ENCODE assay signal across 22 cellular contexts in the genomic region with DNA sequence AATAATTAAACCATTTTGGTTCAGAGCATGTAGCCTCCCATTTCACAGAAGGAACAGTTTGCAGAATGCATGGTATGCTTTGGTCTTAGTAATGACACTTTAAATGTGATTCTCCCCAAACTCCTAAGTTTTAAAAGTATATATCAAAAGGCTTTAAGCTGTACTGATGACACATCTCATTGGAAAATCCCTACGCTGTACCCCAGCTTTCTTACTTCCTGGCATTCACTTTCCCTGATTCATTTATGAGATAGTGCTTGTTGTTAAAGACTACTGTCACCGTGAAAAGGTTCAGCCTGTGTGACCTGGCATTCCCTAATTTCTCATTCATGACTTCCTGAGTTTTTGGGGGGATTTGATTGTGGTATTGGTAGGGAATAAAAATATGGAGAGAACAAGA. TPM values are rescaled to one million over a fixed set of nuclear protein-coding genes. Genes with fewer than 3 reads are reported as not detected.
DNase-seq lines count a peak whose midpoint lies in the region; ATAC-seq and TF ChIP-seq lines count a peak whose summit lies in the region.
"Had no signal": no experiment of that assay in that cellular context is flagged by ENCODE, and none has a peak within 500 bp of the region (broad histone marks: within the 10 kb centered on the region; RNA-seq: fewer than 3 reads in every experiment).

No MANE protein-coding gene starts in this region.

- H3K36me3 ChIP-seq in GM23248 (ENCODE audit: low read depth) (peaks cover 53% of the 10 kb centered on the region), RWPE2 (ENCODE audit: low read depth) (peaks cover 74% of the 10 kb centered on the region), mesenchymal stem cell (ENCODE audit: control insufficient read depth in 1 of 2, insufficient read depth in 2 of 2, low read depth in 1 of 2, low read length in 2 of 2) (peaks cover 16 to 64% of the 10 kb centered on the region in 2 experiments)
- H3K36me3 ChIP-seq: neutrophil had no signal

- H3K4me3 ChIP-seq in GM23248 (no peak overlapping the region), RWPE2 (ENCODE audit: severe bottlenecking) (no peak overlapping the region), mesenchymal stem cell (ENCODE audit: insufficient read depth in 1 of 2, low read depth in 1 of 2, low read length in 2 of 2) (no peak overlapping the region)
- H3K4me3 ChIP-seq: HAP-1, hepatocyte had no signal

- DNase-seq in GM23248 = peak; percentile 56
- DNase-seq in RWPE2 (ENCODE audit: low spot score) = no peak
- DNase-seq in endothelial cell (ENCODE audit: low spot score) = no peak
- peak; percentile 77 for DNase-seq in mesenchymal stem cell
- DNase-seq in NCI-H1105 treated with DMSO at 0.1 percent for 48 hours (lab: John Stamatoyannopoulos, UW) = no peak
- DNase-seq in SKM-1 treated with dmso at 0.1 percent for 144 hours (lab: John Stamatoyannopoulos, UW; ENCODE audit: unreplicated experiment) = no peak
- DNase-seq in NCI-H1694 treated with DMSO at 0.1 percent for 48 hours (lab: John Stamatoyannopoulos, UW) = no peak
- DNase-seq: activated CD4-positive, alpha-beta T cell treated with anti-CD3 and anti-CD28 coated beads, Interleukin-2, amount 50 U/mL, for 48 hours; activated gamma-delta T cell; CD8-positive, alpha-beta memory T cell; DMS79; effector CD4-positive, alpha-beta T cell; NCI-H146; NCI-H748 treated with DMSO at 0.1 percent for 48 hours; OCI-M1; stimulated activated CD4-positive, alpha-beta T cell treated with anti-CD3 and anti-CD28 coated beads, Interleukin-4, amount 100 ng/mL, for 4 hours; trophoblast cell had no signal

- in situ Hi-C loops in GM23248 (cut with MboI) = no loop called here

- peaks cover 44% of the 10 kb centered on the region for H3K4me1 Mint-ChIP-seq in endothelial cell (ENCODE audit: unreplicated experiment)
- H3K4me1 Mint-ChIP-seq: CD8-positive, alpha-beta memory T cell had no signal

- H3K23ac ChIP-seq in mesenchymal stem cell (ENCODE audit: low read length in 2 of 2) = no peak overlapping the region

- peak overlapping the region; percentile 5 for H3K4me2 ChIP-seq in GM23248 (ENCODE audit: unreplicated experiment)
- no peak overlapping the region for H3K4me2 ChIP-seq in mesenchymal stem cell (ENCODE audit: low read length, poor library complexity, severe bottlenecking)
- H3K4me2 ChIP-seq: hepatocyte had no signal

- peaks cover 54% of the 10 kb centered on the region for H3K79me2 ChIP-seq in GM23248 (ENCODE audit: insufficient read depth)

- no peak overlapping the region for H2BK120ac ChIP-seq in mesenchymal stem cell (ENCODE audit: low read depth, low read length)

- H3K27me3 Mint-ChIP-seq in endothelial cell (ENCODE audit: unreplicated experiment) = peaks cover 5% of the 10 kb centered on the region

- 0 out of 2 replicates have a peak, but pooled peaks cover under 1% of the 10 kb centered on the region for H4K20me1 ChIP-seq in GM23248 (ENCODE audit: insufficient read depth)

- no peak overlapping the region for H3K18ac ChIP-seq in mesenchymal stem cell (ENCODE audit: low read depth in 1 of 2, low read length in 2 of 2)

- H4K8ac ChIP-seq in mesenchymal stem cell (ENCODE audit: low read length) = no peak overlapping the region

- no peak overlapping the region for H3K4ac ChIP-seq in mesenchymal stem cell (ENCODE audit: low read depth in 1 of 2, low read length in 2 of 2)

- peaks cover 42% of the 10 kb centered on the region for H3F3A ChIP-seq in GM23248 (ENCODE audit: insufficient read depth)

- H3K27me3 ChIP-seq in GM23248 (replicated peaks; ENCODE audit: insufficient read depth) (no peaks in the 10 kb centered on the region), RWPE2 (ENCODE audit: insufficient read depth, poor library complexity, severe bottlenecking) (no peaks in the 10 kb centered on the region), mesenchymal stem cell (ENCODE audit: control insufficient read depth in 1 of 2, insufficient read depth in 1 of 2, low read length in 2 of 2) (no peaks in the 10 kb centered on the region)
- H3K27me3 ChIP-seq: hepatocyte, neutrophil had no signal

- peak overlapping the region; percentile 40 for H3K27ac Mint-ChIP-seq in endothelial cell (ENCODE audit: unreplicated experiment)
- H3K27ac Mint-ChIP-seq: CD8-positive, alpha-beta memory T cell had no signal

- H3K9ac ChIP-seq in GM23248 (no peak overlapping the region), mesenchymal stem cell (ENCODE audit: low read length) (peak overlapping the region; percentile 13)

- peaks cover 32% of the 10 kb centered on the region for H3K4me1 ChIP-seq in GM23248 (ENCODE audit: insufficient read depth)
- peaks cover 7% of the 10 kb centered on the region for H3K4me1 ChIP-seq in RWPE2 (ENCODE audit: insufficient read depth, poor library complexity, severe bottlenecking)
- peaks cover 4% of the 10 kb centered on the region for H3K4me1 ChIP-seq in mesenchymal stem cell (ENCODE audit: control insufficient read depth, insufficient read depth, low read depth, low read length)
- H3K4me1 ChIP-seq: HAP-1 had no signal

- H2BK12ac ChIP-seq in mesenchymal stem cell (ENCODE audit: low read length in 2 of 2) = no peak overlapping the region

- peaks cover 22% of the 10 kb centered on the region for H3K79me1 ChIP-seq in mesenchymal stem cell (replicated peaks; ENCODE audit: low read length, poor library complexity, severe bottlenecking)

- H3K36me3 Mint-ChIP-seq in endothelial cell (ENCODE audit: low read depth, unreplicated experiment) = peaks cover 74% of the 10 kb centered on the region

- H3K14ac ChIP-seq in mesenchymal stem cell (ENCODE audit: low read length in 2 of 2) = no peak overlapping the region

- H2AK5ac ChIP-seq in mesenchymal stem cell (ENCODE audit: low read length, severe bottlenecking) = no peak overlapping the region

- ATAC-seq in RWPE2 (ENCODE audit: low read depth) (0 out of 3 replicates have a peak, but pooled peaks have one; percentile 19), HG03565 (IDR thresholded peaks at IDR 0.05; ENCODE audit: unreplicated experiment) (no peak)

- H3K4me3 Mint-ChIP-seq in endothelial cell (ENCODE audit: unreplicated experiment) = no peak overlapping the region
- H3K4me3 Mint-ChIP-seq: CD8-positive, alpha-beta memory T cell had no signal

- H3K27ac ChIP-seq in GM23248 = peak overlapping the region; percentile 43
- no peak overlapping the region for H3K27ac ChIP-seq in RWPE2 (ENCODE audit: poor library complexity, severe bottlenecking)
- H3K27ac ChIP-seq in mesenchymal stem cell (ENCODE audit: low read length, poor library complexity, severe bottlenecking) = no peak overlapping the region
- H3K27ac ChIP-seq: hepatocyte, neutrophil, VCaP had no signal

- TF ChIP-seq CTCF in RWPE2 (IDR thresholded peaks at IDR 0.05; ENCODE audit: poor library complexity, severe bottlenecking) (no peak), endothelial cell (IDR thresholded peaks at IDR 0.05; ENCODE audit: unreplicated experiment) (no peak)

- H2AFZ ChIP-seq in GM23248 = no peak overlapping the region
- H2AFZ ChIP-seq in mesenchymal stem cell (ENCODE audit: low read depth, low read length) = no peak overlapping the region
- H2AFZ ChIP-seq: hepatocyte had no signal

- H3K9me3 ChIP-seq in GM23248 (ENCODE audit: low read depth) (no peaks in the 10 kb centered on the region), RWPE2 (ENCODE audit: severe bottlenecking) (no peaks in the 10 kb centered on the region), mesenchymal stem cell (ENCODE audit: control insufficient read depth, low read length) (no peaks in the 10 kb centered on the region)
- H3K9me3 ChIP-seq: HAP-1, neutrophil had no signal

- 27 to 36% methylated on average over 2 of the region's 2 CpGs for WGBS in GM23248 (ENCODE audit: low coverage in 1 of 2, low lambda C conversion rate in 2 of 2, missing lambda C conversion rate in 2 of 2), 2 experiments
- WGBS in mesenchymal stem cell = no CpG with 5 or more reads among the region's 2 CpGs

- no peaks in the 10 kb centered on the region for H3K9me2 ChIP-seq in GM23248 (ENCODE audit: insufficient read depth)

- H4K91ac ChIP-seq in mesenchymal stem cell (ENCODE audit: low read length) = no peak overlapping the region

- H2BK15ac ChIP-seq in mesenchymal stem cell (ENCODE audit: low read depth, poor library complexity, severe bottlenecking) = no peak overlapping the region

- no peaks in the 10 kb centered on the region for H3K9me3 Mint-ChIP-seq in endothelial cell (ENCODE audit: unreplicated experiment)

- H2BK5ac ChIP-seq in mesenchymal stem cell (ENCODE audit: low read depth, low read length, poor library complexity, severe bottlenecking) = no peak overlapping the region

RNA-seq across cellular contexts. Expression of a gene that starts 53.4 kb away (rescaled TPM):
- total RNA-seq in GM23248 (2014; rRNA removed; shearing (Covaris generic)) = 144 and 189 TPM in 2 replicates
- 284 and 289 TPM in 2 replicates for polyA plus RNA-seq in GM23248 (2016; fragmentation: Nextera tagmentation; extraction: Ambion mirVana)
- total RNA-seq in endothelial cell (ENCODE audit: unreplicated experiment) = 441 TPM
- 124 TPM for polyA plus RNA-seq in mesenchymal stem cell (2013, experiment 1 of 2)
- 126 TPM for polyA plus RNA-seq in mesenchymal stem cell (2013, experiment 2 of 2)

Comparison
In these comparisons a context has a peak if more than half of its experiments do, and no peak if none do; other contexts are left out.
1. DNase-seq: peak in GM23248 (single experiment) and mesenchymal stem cell (single experiment); none in RWPE2 (single experiment), endothelial cell (single experiment), NCI-H1105 treated with DMSO at 0.1 percent for 48 hours (single experiment), SKM-1 treated with dmso at 0.1 percent for 144 hours (single experiment) and NCI-H1694 treated with DMSO at 0.1 percent for 48 hours (single experiment).